Comparison of ENCODE assay signal across 7 cellular contexts in the genomic region with DNA sequence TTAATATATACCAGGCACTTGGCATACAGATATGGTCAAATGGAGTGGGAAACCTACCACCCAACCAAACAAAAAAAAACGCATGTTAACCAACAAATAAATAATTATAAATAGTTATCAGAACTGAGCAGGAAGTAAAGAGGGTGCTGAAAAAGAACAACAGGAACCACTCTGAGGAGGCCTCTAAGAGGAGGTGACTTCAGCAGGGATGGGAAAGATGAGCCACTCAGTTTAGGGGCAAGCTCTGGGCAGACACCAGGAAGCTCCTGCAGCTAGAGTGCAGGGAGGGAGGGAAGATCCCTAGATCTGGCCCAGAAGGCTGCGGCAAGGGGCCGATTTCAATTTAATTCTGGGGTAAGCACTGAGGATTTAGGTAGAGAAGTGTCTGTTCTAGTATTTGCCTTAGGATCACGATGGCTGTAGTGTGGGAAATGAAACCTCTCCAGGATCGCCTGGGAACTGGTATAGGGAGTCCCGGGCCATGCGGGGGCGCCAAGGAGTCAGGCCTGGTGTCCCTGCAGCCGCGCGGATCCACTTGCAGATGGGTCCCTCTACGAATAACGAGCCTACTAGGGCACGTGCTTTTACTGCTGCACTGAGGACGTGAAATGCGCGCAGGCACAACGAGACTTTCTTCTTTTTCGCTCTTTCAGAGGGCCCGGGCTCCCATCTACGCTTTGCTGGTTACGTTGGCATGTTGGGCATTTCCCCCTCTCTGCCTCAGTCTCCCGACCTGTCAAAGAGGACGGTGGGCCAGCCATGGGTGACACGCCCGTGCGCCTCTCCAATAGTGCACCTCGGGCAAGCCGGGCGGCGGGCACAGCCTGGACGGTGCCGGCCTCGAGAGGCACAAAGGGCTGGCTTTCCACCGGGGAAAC. TPM values are rescaled to one million over a fixed set of nuclear protein-coding genes. Genes with fewer than 3 reads are reported as not detected.
DNase-seq lines count a peak whose midpoint lies in the region; ATAC-seq, FAIRE-seq and TF ChIP-seq lines count a peak whose summit lies in the region.

No MANE protein-coding gene starts in this region.

- peak overlapping the region; percentile 79 to 82 (median 80) for H3K4me3 Mint-ChIP-seq in T-cell
- H3K4me3 Mint-ChIP-seq in type B pancreatic cell = peak overlapping the region; percentile 87

- H3K18ac ChIP-seq in trophoblast cell (ENCODE audit: low read length) = no peak overlapping the region

- no peak overlapping the region for H2BK12ac ChIP-seq in trophoblast cell (ENCODE audit: low read length)

- H3K27ac Mint-ChIP-seq in T-cell = peak overlapping the region; percentile 89
- H3K27ac Mint-ChIP-seq in type B pancreatic cell = peak overlapping the region; percentile 77

- FAIRE-seq in GM12892 (lab: Jason Lieb, UNC) = peak; percentile 88

- peak overlapping the region; percentile 81 for H3K4me3 ChIP-seq in trophoblast cell (ENCODE audit: low read depth, low read length)

- TF ChIP-seq POLR2A in GM12892 (IDR thresholded peaks at IDR 0.05; ENCODE audit: low read depth, low read length) = no peak

- ATAC-seq in T-cell (replicated peaks in 1 of 4) (peak; percentile 38 to 57 (median 48)), left cardiac atrium (peak; percentile 87)

- peaks cover 12% of the 10 kb centered on the region for H3K9me3 ChIP-seq in trophoblast cell (ENCODE audit: insufficient read depth, low read depth, low read length)

- peaks cover 8% of the 10 kb centered on the region for H3K79me1 ChIP-seq in trophoblast cell (ENCODE audit: low read length)

- no CpG with 5 or more reads among the region's 35 CpGs for WGBS in trophoblast cell (ENCODE audit: extremely low coverage, insufficient coverage, insufficient read length)

- H3K79me2 ChIP-seq in trophoblast cell (ENCODE audit: control insufficient read depth, insufficient read depth, low read length, poor library complexity) = peaks cover 4% of the 10 kb centered on the region

- H2AFZ ChIP-seq in trophoblast cell (ENCODE audit: insufficient read depth, low read length, poor library complexity) = peak overlapping the region; percentile 84

- peak overlapping the region; percentile 24 for H3K9ac ChIP-seq in trophoblast cell (ENCODE audit: low read length)

- no peaks in the 10 kb centered on the region for H3K9me3 Mint-ChIP-seq in T-cell
- no peaks in the 10 kb centered on the region for H3K9me3 Mint-ChIP-seq in type B pancreatic cell

- H2BK5ac ChIP-seq in trophoblast cell (ENCODE audit: low read depth, low read length, poor library complexity) = no peak overlapping the region

- DNase-seq in GM12892 (ENCODE audit: insufficient read length) (peak; percentile 40), NCI-H1048 (lab: John Stamatoyannopoulos, UW) (peak; percentile 71), T-cell (peak; percentile 31 to 74 (median 56)), amygdala (lab: John Stamatoyannopoulos, UW) (peak in 55 of 56 donors; percentile 28 to 94 (median 77)), left cardiac atrium (peak; percentile 94), trophoblast cell (peak; percentile 89 to 93), type B pancreatic cell (ENCODE audit: extremely low spot score, unreplicated experiment) (peak; percentile 92)

- TF ChIP-seq CTCF in type B pancreatic cell (conservative IDR thresholded peaks at IDR 0.05) = peak; percentile 82

- H4K91ac ChIP-seq in trophoblast cell (ENCODE audit: low read depth, low read length) = peak overlapping the region; percentile 87

- H4K8ac ChIP-seq in trophoblast cell (ENCODE audit: low read depth, low read length) = peak overlapping the region; percentile 55

- H2AK5ac ChIP-seq in trophoblast cell (ENCODE audit: low read length) = no peak overlapping the region

- H2BK120ac ChIP-seq in trophoblast cell (ENCODE audit: insufficient read depth, low read length, poor library complexity) = no peak overlapping the region

- peak overlapping the region; percentile 7 for H3K14ac ChIP-seq in trophoblast cell (ENCODE audit: low read length)

- peak overlapping the region; percentile 36 for H3K27ac ChIP-seq in trophoblast cell (ENCODE audit: low read depth, low read length)

- H3K27me3 Mint-ChIP-seq in T-cell = no peaks in the 10 kb centered on the region
- H3K27me3 Mint-ChIP-seq in type B pancreatic cell = no peaks in the 10 kb centered on the region

- peak overlapping the region; percentile 81 for H3K4me2 ChIP-seq in trophoblast cell (ENCODE audit: low read length)

- H3K4ac ChIP-seq in trophoblast cell (ENCODE audit: low read depth, low read length) = no peak overlapping the region

- no peaks in the 10 kb centered on the region for H3K27me3 ChIP-seq in trophoblast cell (ENCODE audit: insufficient read depth, low read length)

- peaks cover 7 to 15% of the 10 kb centered on the region in 2 experiments for H3K4me1 ChIP-seq in trophoblast cell (ENCODE audit: control insufficient read depth in 1 of 2, insufficient read depth in 2 of 2, low read length in 2 of 2)

- CTCF ChIA-PET in T-cell (lab: Charles Lee) = no interaction called here

- no peak overlapping the region for H3K23ac ChIP-seq in trophoblast cell (ENCODE audit: low read length)

- intact Hi-C loops in left cardiac atrium (cut with DNase I) = loop anchor here (2.0 to 10.0 kb wide), 3 partner anchors 62 to 81 kb away; no protein-coding TSS in a partner anchor

- H3K36me3 Mint-ChIP-seq in T-cell (no peaks in the 10 kb centered on the region), type B pancreatic cell (peaks cover 9% of the 10 kb centered on the region)

- H3K4me1 Mint-ChIP-seq in T-cell (peaks cover 46 to 49% (median 47%) of the 10 kb centered on the region in 3 donors), type B pancreatic cell (ENCODE audit: unreplicated experiment) (peaks cover 22% of the 10 kb centered on the region)

- POLR2A ChIA-PET in T-cell (lab: Charles Lee) = no interaction called here

- H4K12ac ChIP-seq in trophoblast cell (ENCODE audit: low read depth, low read length) = peak overlapping the region; percentile 9

- H3K36me3 ChIP-seq in trophoblast cell (ENCODE audit: control insufficient read depth in 1 of 2, insufficient read depth in 2 of 2, low read length in 2 of 2) = no peaks in the 10 kb centered on the region

RNA-seq across cellular contexts. Expression of gene LIMD1, which starts 1.5 kb away (rescaled TPM):
- 20.1 TPM for polyA plus RNA-seq in GM12892 (2012; ENCODE audit: missing spikeins)
- total RNA-seq in T-cell (10 to 100 TPM; 21.1 to 40.2 (median 31.3) TPM), left cardiac atrium (10 to 100 TPM; 20.5 to 22.8 TPM), type B pancreatic cell (ENCODE audit: low replicate concordance) (24.1 and 26.2 TPM in 2 replicates)
- 4.3 TPM in 2 replicates for polyA plus RNA-seq in trophoblast cell (2013)

Comparison
In these comparisons a context has a peak if more than half of its experiments do, and no peak if none do; other contexts are left out.
1. Peak in every context shown above with its lines: DNase-seq, ATAC-seq, H3K4me3 ChIP-seq and H3K27ac ChIP-seq.
2. DNase-seq: peak in every context shown above with its lines; median percentile 94 in left cardiac atrium; 92 in type B pancreatic cell; 91 in trophoblast cell; 77 in amygdala; 71 in NCI-H1048; 56 in T-cell; 40 in GM12892.